ENCODE assay signal across 8 cellular contexts in the genomic region with DNA sequence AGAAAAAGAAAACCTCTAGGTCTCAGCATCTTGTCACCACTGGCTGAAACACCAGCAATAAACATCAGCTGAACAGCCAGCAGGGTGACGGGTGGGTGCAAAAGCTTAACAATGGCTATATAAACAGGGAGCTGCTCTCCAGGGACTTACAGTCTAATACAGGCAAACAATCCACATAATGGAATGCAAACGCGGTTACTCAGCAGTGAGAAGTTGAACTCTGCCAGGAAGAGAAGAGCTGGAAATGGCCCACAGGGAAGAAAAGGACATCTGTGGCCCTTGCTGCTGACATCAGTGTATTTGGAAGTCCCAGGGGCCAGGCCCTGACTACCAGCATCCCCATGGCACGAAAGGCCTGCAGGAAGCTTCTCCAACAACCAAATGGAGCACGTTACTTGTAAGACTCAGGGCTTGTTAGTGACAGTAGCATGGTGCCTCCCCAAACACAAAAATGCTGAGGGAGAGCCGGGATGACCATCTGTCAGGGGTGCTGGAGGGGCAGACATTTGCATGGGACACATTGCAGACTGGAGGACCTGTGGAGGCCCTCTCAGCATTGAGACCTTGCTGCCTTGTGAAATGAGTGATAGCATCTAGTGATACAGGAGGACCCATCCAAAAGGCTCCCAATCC. TPM values are rescaled to one million over a fixed set of nuclear protein-coding genes. Genes with fewer than 3 reads are reported as not detected.
A peak's percentile ranks its signal among the peaks of the same experiment; 100 is the strongest.
DNase-seq lines count a peak whose midpoint lies in the region; ATAC-seq and TF ChIP-seq lines count a peak whose summit lies in the region.

No MANE protein-coding gene starts in this region.

- no peak overlapping the region for H2AFZ ChIP-seq in neural progenitor cell (replicated peaks)

- H4K20me1 ChIP-seq in neural progenitor cell (ENCODE audit: low read depth): peaks cover 67% of the 10 kb centered on the region

- peaks cover 0 to 15% of the 10 kb centered on the region in 2 donors for H3K27me3 ChIP-seq in duodenal mucosa (ENCODE audit: control insufficient read depth in 1 of 2, insufficient read depth in 2 of 2, low read length in 2 of 2)
- H3K27me3 ChIP-seq in neural progenitor cell: peaks cover 55% of the 10 kb centered on the region

- ATAC-seq in GM18505 (IDR thresholded peaks at IDR 0.05; ENCODE audit: unreplicated experiment): no peak
- ATAC-seq in HG02884 (IDR thresholded peaks at IDR 0.05; ENCODE audit: unreplicated experiment): no peak

- peaks cover 18% of the 10 kb centered on the region for H3K36me3 Mint-ChIP-seq in neural progenitor cell

- H3K4me1 ChIP-seq in duodenal mucosa (ENCODE audit: control insufficient read depth in 1 of 2, insufficient read depth in 2 of 2, low read length in 2 of 2): peaks cover 25 to 37% of the 10 kb centered on the region in 2 donors
- peaks cover 62% of the 10 kb centered on the region for H3K4me1 ChIP-seq in neural progenitor cell

- H3K9ac ChIP-seq in duodenal mucosa (ENCODE audit: low read depth in 1 of 2, low read length in 2 of 2) (no peak overlapping the region), neural progenitor cell (no peak overlapping the region)

- peak overlapping the region; percentile 49 for H3K27ac ChIP-seq in duodenal mucosa (ENCODE audit: low read depth, low read length)
- H3K27ac ChIP-seq in neural progenitor cell: no peak overlapping the region

- H3K9me3 Mint-ChIP-seq in neural progenitor cell: peaks cover 1% of the 10 kb centered on the region

- peaks cover 50% of the 10 kb centered on the region for H3F3A ChIP-seq in neural progenitor cell (ENCODE audit: low read depth)

- H3K36me3 ChIP-seq in duodenal mucosa (ENCODE audit: control insufficient read depth in 1 of 2, insufficient read depth in 2 of 2, low read length in 2 of 2) (no peaks in the 10 kb centered on the region), neural progenitor cell (no peaks in the 10 kb centered on the region)

- H3K4me3 ChIP-seq in duodenal mucosa (ENCODE audit: low read depth in 1 of 2, low read length in 2 of 2) (no peak overlapping the region), neural progenitor cell (peak overlapping the region; percentile 17)

- H3K79me2 ChIP-seq in neural progenitor cell (ENCODE audit: low read depth): peaks cover 31% of the 10 kb centered on the region

- peak overlapping the region; percentile 69 for H3K4me2 ChIP-seq in neural progenitor cell

- H3K9me3 ChIP-seq in duodenal mucosa (ENCODE audit: control insufficient read depth in 1 of 2, low read length in 2 of 2) (no peaks in the 10 kb centered on the region), neural progenitor cell (ENCODE audit: low read depth) (no peaks in the 10 kb centered on the region)

- H3K4me3 Mint-ChIP-seq in neural progenitor cell: peak overlapping the region; percentile 95

- no peak for TF ChIP-seq POLR2A in GM18505 (IDR thresholded peaks at IDR 0.05; ENCODE audit: borderline replicate concordance, extremely low read depth, insufficient read depth, insufficient read length)

- no peak for TF ChIP-seq CTCF in neural progenitor cell (IDR thresholded peaks at IDR 0.05)

- peaks cover 61% of the 10 kb centered on the region for H3K4me1 Mint-ChIP-seq in neural progenitor cell

- H3K27me3 Mint-ChIP-seq in neural progenitor cell (ENCODE audit: insufficient read depth, low read depth): peaks cover 7% of the 10 kb centered on the region

- H3K27ac Mint-ChIP-seq in neural progenitor cell: peak overlapping the region; percentile 0

- DNase-seq in DMS79 treated with DMSO at 0.1 percent for 48 hours (lab: John Stamatoyannopoulos, UW) (peak; percentile 37), DMS79 (lab: John Stamatoyannopoulos, UW) (no peak), NCI-H526 treated with DMSO at 0.1 percent for 48 hours (lab: John Stamatoyannopoulos, UW) (peak; percentile 96), neural progenitor cell (ENCODE audit: low spot score) (peak; percentile 44), NCI-H1694 treated with DMSO at 0.1 percent for 48 hours (lab: John Stamatoyannopoulos, UW) (no peak)

RNA-seq across cellular contexts. Expression of a gene that starts 3.0 kb away (rescaled TPM):
- 11.4 and 16.4 TPM in 2 replicates for total RNA-seq in neural progenitor cell (ENCODE audit: low replicate concordance)

Comparison
In these comparisons a context has a peak if more than half of its experiments do, and no peak if none do; other contexts are left out.
1. DNase-seq: peak in DMS79 treated with DMSO at 0.1 percent for 48 hours (single experiment), NCI-H526 treated with DMSO at 0.1 percent for 48 hours (single experiment) and neural progenitor cell (single experiment); none in DMS79 (single experiment) and NCI-H1694 treated with DMSO at 0.1 percent for 48 hours (single experiment).